In the genomic region with DNA sequence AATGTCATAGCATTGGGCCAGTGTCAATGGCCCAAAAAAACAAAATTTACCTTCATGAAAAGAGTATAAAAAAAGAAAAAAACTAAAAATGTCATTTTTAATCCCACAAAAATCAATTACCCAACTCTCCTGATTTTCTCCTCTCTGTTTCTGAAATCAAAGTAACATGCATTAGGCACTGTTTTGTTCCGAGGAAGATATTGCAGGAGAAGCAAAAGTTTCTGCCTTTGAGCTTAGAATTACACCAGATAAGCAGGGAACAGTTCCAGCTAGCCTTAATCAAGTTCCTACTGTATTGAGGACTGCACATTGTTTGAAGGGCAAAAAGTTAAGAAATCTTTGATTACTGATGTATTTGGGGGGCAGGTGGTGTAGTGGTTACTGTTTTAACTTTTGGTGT, we compare ENCODE assay signal across 8 cellular contexts. TPM values are rescaled to one million over a fixed set of nuclear protein-coding genes. Genes with fewer than 3 reads are reported as not detected.
DNase-seq lines count a peak whose midpoint lies in the region; ATAC-seq and TF ChIP-seq lines count a peak whose summit lies in the region.

No MANE protein-coding gene starts in this region.

- peak overlapping the region in 4 of 6 donors; percentile 49 to 98 (median 88) for H3K27ac Mint-ChIP-seq in naive B cell

- H3K27me3 Mint-ChIP-seq in naive B cell, result no peaks in the 10 kb centered on the region

- H3K4me3 Mint-ChIP-seq in naive B cell, result peak overlapping the region in 7 of 8 donors; percentile 24 to 97 (median 83)

- H3K4me1 Mint-ChIP-seq in naive B cell, result peaks cover 16 to 36% (median 23%) of the 10 kb centered on the region in 3 donors

- peaks cover 17% of the 10 kb centered on the region for H3K4me1 ChIP-seq in A673 (ENCODE audit: insufficient read depth, low read length, poor library complexity, severe bottlenecking)

- TF ChIP-seq CTCF in A673 (conservative IDR thresholded peaks at IDR 0.05; ENCODE audit: low read depth, low read length) (no peak), HFF-Myc (IDR thresholded peaks at IDR 0.05; ENCODE audit: low read depth, low read length, missing control alignments) (no peak), brain microvascular endothelial cell (IDR thresholded peaks at IDR 0.05; ENCODE audit: low read depth, low read length, missing control alignments) (no peak)

- intact Hi-C loops in A673 (cut with micrococcal nuclease; ENCODE audit: unreplicated experiment), result no loop called here

- ATAC-seq in naive B cell (ENCODE audit: low read depth in 2 of 2) (no peak), GM21528 (IDR thresholded peaks at IDR 0.05; ENCODE audit: low FRiP score, unreplicated experiment) (no peak), GM18505 (IDR thresholded peaks at IDR 0.05; ENCODE audit: unreplicated experiment) (no peak)

- H3K27ac ChIP-seq in A673 (ENCODE audit: low read depth, low read length, poor library complexity, severe bottlenecking) (peak overlapping the region; percentile 81), brain microvascular endothelial cell (no peak overlapping the region)

- no peaks in the 10 kb centered on the region for H3K9me3 Mint-ChIP-seq in naive B cell

- DNase-seq in A673 (ENCODE audit: low spot score) (peak; percentile 17), HFF-Myc (ENCODE audit: extremely low read depth, low read depth) (no peak), brain microvascular endothelial cell (no peak), naive B cell (no peak), NK-92 (lab: John Stamatoyannopoulos, UW; ENCODE audit: unreplicated experiment) (no peak), HT-29 (ENCODE audit: low spot score) (no peak)

- BruUV-seq in A673 (replicated peaks; lab: Mats Ljungman, UMichigan), result TSS peak; percentile 82

- TF ChIP-seq POLR2A in GM18505 (IDR thresholded peaks at IDR 0.05; ENCODE audit: borderline replicate concordance, extremely low read depth, insufficient read depth, insufficient read length), result no peak

- in situ Hi-C loops in brain microvascular endothelial cell (cut with HindIII; ENCODE audit: low pct_ligation_motif_present, low sequenced_read_pairs), result no loop called here

- POLR2A ChIA-PET in A673 (lab: Charles Lee; ENCODE audit: low non-redundant PET), result no interaction called here

- CTCF ChIA-PET in A673 (lab: Charles Lee), result interaction anchor here (0.6 to 1.0 kb wide), 3 partner anchors 15 to 711 kb away, joined by 3 to 9 read pairs (median 5); partner anchors contain the start of gene PLCXD3

- peaks cover 0 to 2% of the 10 kb centered on the region in 2 donors for H3K36me3 Mint-ChIP-seq in naive B cell

- H3K9me3 ChIP-seq in A673 (ENCODE audit: low read depth, low read length, poor library complexity, severe bottlenecking), result no peaks in the 10 kb centered on the region

- H3K4me3 ChIP-seq in A673 (ENCODE audit: low read depth, low read length, poor library complexity, severe bottlenecking), result peak overlapping the region; percentile 68
- H3K4me3 ChIP-seq in HFF-Myc (replicated peaks; ENCODE audit: low read depth, low read length), result peak overlapping the region; percentile 83
- H3K4me3 ChIP-seq in brain microvascular endothelial cell (ENCODE audit: low read depth, low read length), result peak overlapping the region; percentile 88

- peaks cover 6% of the 10 kb centered on the region for H3K36me3 ChIP-seq in A673 (ENCODE audit: insufficient read depth, low read length, poor library complexity, severe bottlenecking)
- peaks cover 3% of the 10 kb centered on the region for H3K36me3 ChIP-seq in brain microvascular endothelial cell (replicated peaks)

- H3K27me3 ChIP-seq in A673 (replicated peaks; ENCODE audit: insufficient read depth, low read depth, low read length, poor library complexity) (no peaks in the 10 kb centered on the region), brain microvascular endothelial cell (replicated peaks) (no peaks in the 10 kb centered on the region)

RNA-seq across cellular contexts. Expression of gene PRKAA1, which starts 1.1 kb away (rescaled TPM):
- 114 TPM in 2 replicates for total RNA-seq in A673 (2021)
- polyA plus RNA-seq in naive B cell (ENCODE audit: low read depth in 6 of 6), result 10 to 100 TPM; 22.6 to 44.8 (median 40.6) TPM
- 81.0 and 81.4 TPM in 2 replicates for total RNA-seq in HT-29 (2014; rRNA removed; shearing (Covaris generic))

RNA-seq across cellular contexts. Expression of gene RPL37, which starts 35.8 kb away (rescaled TPM):
- total RNA-seq in A673 (2021), result 1,502 and 1,533 TPM in 2 replicates
- polyA plus RNA-seq in naive B cell (ENCODE audit: low read depth in 6 of 6), result 1,000 to 10,000 TPM in 5 of 6 donors, 100 to 1,000 TPM in 1; 981 to 2,519 (median 2,155) TPM
- 2,122 and 2,883 TPM in 2 replicates for total RNA-seq in HT-29 (2014; rRNA removed; shearing (Covaris generic))

RNA-seq across cellular contexts. Expression of gene CARD6, which starts 41.9 kb away (rescaled TPM):
- 7.1 and 8.9 TPM in 2 replicates for total RNA-seq in A673 (2021)
- 1 to 10 TPM; 1.4 to 3.6 (median 2.2) TPM for polyA plus RNA-seq in naive B cell (ENCODE audit: low read depth in 6 of 6)
- 1.2 and 1.3 TPM in 2 replicates for total RNA-seq in HT-29 (2014; rRNA removed; shearing (Covaris generic))

RNA-seq across cellular contexts. Expression of gene TTC33, which starts 43.5 kb away (rescaled TPM):
- 17.0 and 19.1 TPM in 2 replicates for total RNA-seq in A673 (2021)
- polyA plus RNA-seq in naive B cell (ENCODE audit: low read depth in 6 of 6), result 10 to 100 TPM; 14.6 to 21.6 (median 18.9) TPM
- total RNA-seq in HT-29 (2014; rRNA removed; shearing (Covaris generic)), result 3.0 and 3.5 TPM in 2 replicates
